ENCODE assay signal across 17 cellular contexts in genomic region chr1:43839056-43839455, GRCh38.
DNase-seq lines count a peak whose midpoint lies in the region; TF ChIP-seq lines count a peak whose summit lies in the region.
"Had no signal": no experiment of that assay in that cellular context is flagged by ENCODE, and none has a peak within 500 bp of the region (broad histone marks: within the 10 kb centered on the region; RNA-seq: fewer than 3 reads in every experiment).

No MANE protein-coding gene starts in this region.

- DNase-seq in HL-60 (ENCODE audit: low read depth in 1 of 2, low spot score in 1 of 2) (no peak), H4 (ENCODE audit: low spot score) (no peak), HEK293T (ENCODE audit: extremely low spot score) (no peak), thyroid gland (no peak)
- DNase-seq: activated CD4-positive, alpha-beta T cell treated with anti-CD3 and anti-CD28 coated beads, Interleukin-2, amount 50 U/mL, for 4 hours; activated gamma-delta T cell treated with Interleukin-2 at 50 U/mL for 16 hours; amygdala; Kasumi-1; naive thymus-derived CD4-positive, alpha-beta T cell; NCI-H1092 treated with DMSO at 0.1 percent for 48 hours; NCI-H2107; NCI-H524; stimulated activated CD4-positive, alpha-beta T cell treated with anti-CD3 and anti-CD28 coated beads, Interleukin-4, amount 100 ng/mL, for 24 hours had no signal

- H3K4me2 ChIP-seq in SU-DHL-6 (ENCODE audit: low read depth, low read length, poor library complexity, severe bottlenecking): no peak overlapping the region
- H3K4me2 ChIP-seq: smooth muscle cell had no signal

- POLR2A ChIA-PET in HEK293T (lab: Yijun Ruan, JAX): no interaction called here

- peaks cover 21% of the 10 kb centered on the region for H3F3A ChIP-seq in SU-DHL-6 (ENCODE audit: insufficient read depth)

- H4K20me1 ChIP-seq in SU-DHL-6 (ENCODE audit: low read depth, low read length): no peaks in the 10 kb centered on the region

- no peaks in the 10 kb centered on the region for H3K9me2 ChIP-seq in SU-DHL-6 (replicated peaks; ENCODE audit: insufficient read depth, low read length)

- no peaks in the 10 kb centered on the region for H3K79me2 ChIP-seq in SU-DHL-6 (ENCODE audit: insufficient read depth, low read length)

- CTCF ChIA-PET in HEK293T (lab: Yijun Ruan, JAX): interaction anchor here (0.7 kb wide), 2 partner anchors 50 to 96 kb away, joined by 3 read pairs; no protein-coding TSS in a partner anchor

- H3K4me3 ChIP-seq in HL-60 (replicated peaks; ENCODE audit: insufficient read depth, low read length) (peak overlapping the region; percentile 28), SU-DHL-6 (ENCODE audit: insufficient read depth, low read length, poor library complexity, severe bottlenecking) (no peak overlapping the region), stomach smooth muscle (ENCODE audit: low read length in 2 of 2) (peak overlapping the region in 1 of 2 donors; percentile 54), thyroid gland (replicated peaks in 1 of 3) (no peak overlapping the region)
- H3K4me3 ChIP-seq: smooth muscle cell had no signal

- intact Hi-C loops in thyroid gland (cut with DNase I): no loop called here

- H2AFZ ChIP-seq in SU-DHL-6 (ENCODE audit: low read depth, low read length, severe bottlenecking): no peak overlapping the region

- no peak overlapping the region for H3K27ac ChIP-seq in HL-60 (replicated peaks)
- H3K27ac ChIP-seq in SU-DHL-6 (ENCODE audit: low read depth, low read length): peak overlapping the region; percentile 11; the same call in 1 of the 2 replicates
- H3K27ac ChIP-seq in layer of hippocampus (ENCODE audit: low read depth, low read length): peak overlapping the region; percentile 6
- H3K27ac ChIP-seq in stomach smooth muscle (ENCODE audit: low read length): peak overlapping the region; percentile 76
- H3K27ac ChIP-seq in thyroid gland: no peak overlapping the region

- no peak for TF ChIP-seq POLR2A in thyroid gland (IDR thresholded peaks at IDR 0.05)

- H3K4me1 ChIP-seq in stomach smooth muscle (ENCODE audit: control insufficient read depth, insufficient read depth, low read length): peaks cover 56% of the 10 kb centered on the region
- peaks cover 0 to 6% of the 10 kb centered on the region in 2 donors for H3K4me1 ChIP-seq in thyroid gland

- H3K9me3 ChIP-seq in SU-DHL-6 (ENCODE audit: insufficient read depth, low read length) (no peaks in the 10 kb centered on the region), stomach smooth muscle (ENCODE audit: control insufficient read depth in 2 of 2, low read length in 2 of 2) (peaks cover 0 to 2% of the 10 kb centered on the region in 2 donors), thyroid gland (no peaks in the 10 kb centered on the region)

- H3K36me3 ChIP-seq in SU-DHL-6 (ENCODE audit: low read length): no peaks in the 10 kb centered on the region
- peaks cover 0 to 4% of the 10 kb centered on the region in 2 donors for H3K36me3 ChIP-seq in stomach smooth muscle (ENCODE audit: control insufficient read depth in 2 of 2, insufficient read depth in 2 of 2, low read length in 2 of 2)
- no peaks in the 10 kb centered on the region for H3K36me3 ChIP-seq in thyroid gland

- H3K9ac ChIP-seq in SU-DHL-6 (ENCODE audit: low read length) (no peak overlapping the region), stomach smooth muscle (ENCODE audit: low read length in 2 of 2) (peak overlapping the region in 1 of 2 donors; percentile 47)

- TF ChIP-seq CTCF in HL-60 (IDR thresholded peaks at IDR 0.05; ENCODE audit: insufficient read depth, low read length): no peak
- TF ChIP-seq CTCF in SU-DHL-6 (IDR thresholded peaks at IDR 0.05; ENCODE audit: insufficient read depth, low read length, poor library complexity, severe bottlenecking): no peak
- no peak for TF ChIP-seq CTCF in thyroid gland (IDR thresholded peaks at IDR 0.05)

- H3K27me3 ChIP-seq in HL-60 (ENCODE audit: insufficient read depth, poor library complexity, severe bottlenecking) (no peaks in the 10 kb centered on the region), SU-DHL-6 (ENCODE audit: low read length) (no peaks in the 10 kb centered on the region), layer of hippocampus (ENCODE audit: control insufficient read depth, insufficient read depth, low read length) (no peaks in the 10 kb centered on the region), stomach smooth muscle (ENCODE audit: control insufficient read depth in 1 of 2, insufficient read depth in 2 of 2, low read length in 2 of 2) (no peaks in the 10 kb centered on the region), thyroid gland (no peaks in the 10 kb centered on the region)

- 56 to 61% methylated on average over 5 of the region's 5 CpGs for WGBS in thyroid gland, 2 donors

TF ChIP-seq in HEK293T, 16 proteins besides CTCF, POLR2A, EP300 and RAD21:
- TF ChIP-seq PKNOX1 (IDR thresholded peaks at IDR 0.05) (no peak), FOXA1 (IDR thresholded peaks at IDR 0.05) (no peak), SUZ12 (IDR thresholded peaks at IDR 0.05) (no peak), HDGF (IDR thresholded peaks at IDR 0.05; ENCODE audit: borderline replicate concordance) (no peak), BHLHE40 (IDR thresholded peaks at IDR 0.05; ENCODE audit: borderline replicate concordance) (no peak), ARNT (IDR thresholded peaks at IDR 0.05) (no peak), SP1 (IDR thresholded peaks at IDR 0.05) (no peak), ELF4 (IDR thresholded peaks at IDR 0.05) (no peak), L3MBTL2 (conservative IDR thresholded peaks at IDR 0.05) (no peak), LEF1 (IDR thresholded peaks at IDR 0.05; ENCODE audit: borderline replicate concordance) (no peak), NFRKB (IDR thresholded peaks at IDR 0.05) (no peak), ZNF384 (IDR thresholded peaks at IDR 0.05) (no peak), TARDBP (IDR thresholded peaks at IDR 0.05) (no peak)
TF ChIP-seq in HEK293T: peak in this region for 0.

Comparison
In these comparisons a context has a peak if more than half of its experiments do, and no peak if none do; other contexts are left out.
1. H3K27ac ChIP-seq: peak in SU-DHL-6 (single experiment), layer of hippocampus (single experiment) and stomach smooth muscle (single experiment); none in HL-60 (single experiment) and thyroid gland (0 of 3).